In genomic region chr2:71610671-71611070, GRCh38 we compare ENCODE assay signal across 18 cellular contexts.
DNase-seq lines count a peak whose midpoint lies in the region; ATAC-seq and TF ChIP-seq lines count a peak whose summit lies in the region.
"Had no signal": no experiment of that assay in that cellular context is flagged by ENCODE, and none has a peak within 500 bp of the region (broad histone marks: within the 10 kb centered on the region; RNA-seq: fewer than 3 reads in every experiment).

No MANE protein-coding gene starts in this region.

- no peaks in the 10 kb centered on the region for H3K36me3 ChIP-seq in lower lobe of right lung
- H3K36me3 ChIP-seq in tibial artery, result no peaks in the 10 kb centered on the region
- no peaks in the 10 kb centered on the region for H3K36me3 ChIP-seq in prostate gland

- no peak overlapping the region for H3K27ac ChIP-seq in lower lobe of right lung
- no peak overlapping the region for H3K27ac ChIP-seq in tibial artery
- H3K27ac ChIP-seq in prostate gland, result no peak overlapping the region
- H3K27ac ChIP-seq: C4-2B, RWPE1 had no signal

- intact Hi-C loops in lower lobe of right lung (cut with DNase I), result loop anchor here (5.0 kb wide), 1 partner anchor 187 kb away; no protein-coding TSS in a partner anchor
- intact Hi-C loops in tibial artery (cut with DNase I; ENCODE audit: low total_unique reads), result loop anchor here (2.0 to 10.0 kb wide), 2 partner anchors 264 to 540 kb away; no protein-coding TSS in a partner anchor
- intact Hi-C loops in prostate gland (cut with DNase I), result loop anchor here (5.0 kb wide), 2 partner anchors 187 to 542 kb away; no protein-coding TSS in a partner anchor

- no peak overlapping the region for H3K27ac Mint-ChIP-seq in activated naive CD4-positive, alpha-beta T cell treated with anti-CD3 and anti-CD28 coated beads, Interleukin-2, amount 10 ng/mL, durations not matched to agents 7 days and 5 days
- H3K27ac Mint-ChIP-seq: activated naive CD8-positive, alpha-beta T cell treated with anti-CD3 and anti-CD28 coated beads for 36 hours had no signal

- H3K27me3 ChIP-seq in lower lobe of right lung (ENCODE audit: low read depth) (no peaks in the 10 kb centered on the region), tibial artery (no peaks in the 10 kb centered on the region), prostate gland (replicated peaks; ENCODE audit: insufficient read depth) (no peaks in the 10 kb centered on the region)
- H3K27me3 ChIP-seq: upper lobe of left lung had no signal

- no peaks in the 10 kb centered on the region for H3K36me3 Mint-ChIP-seq in activated naive CD4-positive, alpha-beta T cell treated with anti-CD3 and anti-CD28 coated beads, Interleukin-2, amount 10 ng/mL, durations not matched to agents 7 days and 5 days
- H3K36me3 Mint-ChIP-seq: activated naive CD8-positive, alpha-beta T cell treated with anti-CD3 and anti-CD28 coated beads for 36 hours had no signal

- H3K4me3 ChIP-seq in lower lobe of right lung (no peak overlapping the region), tibial artery (no peak overlapping the region), prostate gland (no peak overlapping the region)
- H3K4me3 ChIP-seq: upper lobe of left lung had no signal

- H3K9me3 Mint-ChIP-seq in activated naive CD4-positive, alpha-beta T cell treated with anti-CD3 and anti-CD28 coated beads, Interleukin-2, amount 10 ng/mL, durations not matched to agents 7 days and 5 days, result no peaks in the 10 kb centered on the region
- H3K9me3 Mint-ChIP-seq: activated naive CD8-positive, alpha-beta T cell treated with anti-CD3 and anti-CD28 coated beads for 36 hours had no signal

- 93% methylated on average over 7 of the region's 7 CpGs for WGBS in prostate gland

- TF ChIP-seq CTCF in lower lobe of right lung (IDR thresholded peaks at IDR 0.05) (no peak), tibial artery (IDR thresholded peaks at IDR 0.05) (no peak), prostate gland (IDR thresholded peaks at IDR 0.05) (no peak)

- no peaks in the 10 kb centered on the region for H3K9me3 ChIP-seq in lower lobe of right lung
- no peaks in the 10 kb centered on the region for H3K9me3 ChIP-seq in tibial artery
- no peaks in the 10 kb centered on the region for H3K9me3 ChIP-seq in prostate gland
- H3K9me3 ChIP-seq: upper lobe of left lung had no signal

- peaks cover 21% of the 10 kb centered on the region for H3K4me1 ChIP-seq in lower lobe of right lung
- H3K4me1 ChIP-seq in tibial artery, result peaks cover 0 to 21% (median 18%) of the 10 kb centered on the region in 4 donors
- no peaks in the 10 kb centered on the region for H3K4me1 ChIP-seq in prostate gland (replicated peaks)

- CTCF ChIA-PET in activated naive CD4-positive, alpha-beta T cell treated with anti-CD3 and anti-CD28 coated beads, Interleukin-2, amount 10 ng/mL, durations not matched to agents 7 days and 5 days (lab: Charles Lee), result interaction anchor here (1.2 kb wide), 1 partner anchor 18 kb away, joined by 3 read pairs; no protein-coding TSS in a partner anchor

- H3K4me3 Mint-ChIP-seq in activated naive CD4-positive, alpha-beta T cell treated with anti-CD3 and anti-CD28 coated beads, Interleukin-2, amount 10 ng/mL, durations not matched to agents 7 days and 5 days, result no peak overlapping the region
- H3K4me3 Mint-ChIP-seq: activated naive CD8-positive, alpha-beta T cell treated with anti-CD3 and anti-CD28 coated beads for 36 hours had no signal

- no peaks in the 10 kb centered on the region for H3K4me1 Mint-ChIP-seq in activated naive CD4-positive, alpha-beta T cell treated with anti-CD3 and anti-CD28 coated beads, Interleukin-2, amount 10 ng/mL, durations not matched to agents 7 days and 5 days
- H3K4me1 Mint-ChIP-seq: activated naive CD8-positive, alpha-beta T cell treated with anti-CD3 and anti-CD28 coated beads for 36 hours had no signal

- peaks cover 20% of the 10 kb centered on the region for H3K27me3 Mint-ChIP-seq in activated naive CD4-positive, alpha-beta T cell treated with anti-CD3 and anti-CD28 coated beads, Interleukin-2, amount 10 ng/mL, durations not matched to agents 7 days and 5 days
- H3K27me3 Mint-ChIP-seq: activated naive CD8-positive, alpha-beta T cell treated with anti-CD3 and anti-CD28 coated beads for 36 hours had no signal

- peak; percentile 14 for DNase-seq in activated naive CD4-positive, alpha-beta T cell treated with anti-CD3 and anti-CD28 coated beads, Interleukin-2, amount 10 ng/mL, durations not matched to agents 7 days and 5 days
- no peak for DNase-seq in activated naive CD4-positive, alpha-beta T cell (lab: John Stamatoyannopoulos, UW)
- DNase-seq in activated CD8-positive, alpha-beta memory T cell treated with anti-CD3 and anti-CD28 coated beads, Interleukin-2, amount 50 U/mL, for 4 hours, result peak; percentile 1
- peak; percentile 24 for DNase-seq in lower lobe of right lung
- peak; percentile 8 to 34 for DNase-seq in tibial artery
- no peak for DNase-seq in NCI-H1694 (lab: John Stamatoyannopoulos, UW)
- no peak for DNase-seq in GM19240 (ENCODE audit: insufficient read length, low spot score)
- no peak for DNase-seq in prostate gland (ENCODE audit: low spot score)
- DNase-seq: activated CD4-positive, alpha-beta T cell treated with anti-CD3 and anti-CD28 coated beads for 4 hours; activated naive CD8-positive, alpha-beta T cell treated with anti-CD3 and anti-CD28 coated beads for 36 hours; NCI-H1092; NCI-H510A treated with DMSO at 0.1 percent for 48 hours; nucleus accumbens; stimulated activated CD4-positive, alpha-beta T cell treated with anti-CD3 and anti-CD28 coated beads, Interleukin-2, amount 100 ng/mL, for 24 hours; stimulated activated naive CD8-positive, alpha-beta T cell treated with anti-CD3 and anti-CD28 coated beads, Interleukin-15, Interleukin-2, amounts not matched to agents 100 U/mL and 50 U/mL, for 24 hours had no signal

- ATAC-seq in lower lobe of right lung, result no peak
- ATAC-seq: stimulated activated naive CD8-positive, alpha-beta T cell treated with anti-CD3 and anti-CD28 coated beads, Interleukin-15, Interleukin-2, amounts not matched to agents 100 U/mL and 50 U/mL, for 24 hours had no signal

- TF ChIP-seq POLR2A in prostate gland (IDR thresholded peaks at IDR 0.05), result no peak

Comparison
In these comparisons a context has a peak if more than half of its experiments do, and no peak if none do; other contexts are left out.
1. DNase-seq: peak in activated naive CD4-positive, alpha-beta T cell treated with anti-CD3 and anti-CD28 coated beads, Interleukin-2, amount 10 ng/mL, durations not matched to agents 7 days and 5 days (single experiment), activated CD8-positive, alpha-beta memory T cell treated with anti-CD3 and anti-CD28 coated beads, Interleukin-2, amount 50 U/mL, for 4 hours (single experiment), lower lobe of right lung (single experiment) and tibial artery (2 of 2); none in activated naive CD4-positive, alpha-beta T cell (0 of 4), NCI-H1694 (single experiment), GM19240 (single experiment) and prostate gland (single experiment).